In genomic region chr1:38240626-38241025, GRCh38 we compare ENCODE assay signal across 21 cellular contexts.
DNase-seq lines count a peak whose midpoint lies in the region; ATAC-seq, FAIRE-seq and TF ChIP-seq lines count a peak whose summit lies in the region.
"Had no signal": no experiment of that assay in that cellular context is flagged by ENCODE, and none has a peak within 500 bp of the region (broad histone marks: within the 10 kb centered on the region; RNA-seq: fewer than 3 reads in every experiment).

No MANE protein-coding gene starts in this region.

- H2AFZ ChIP-seq in HCT116 (ENCODE audit: low read depth, low read length, poor library complexity, severe bottlenecking): no peak overlapping the region
- no peak overlapping the region for H2AFZ ChIP-seq in GM12878 (ENCODE audit: control insufficient read depth, low read depth, low read length)

- H3K9me2 ChIP-seq in HCT116 (ENCODE audit: insufficient read depth): no peaks in the 10 kb centered on the region

- H3K36me3 ChIP-seq in HCT116 (ENCODE audit: control insufficient read depth in 1 of 2, insufficient read depth in 2 of 2, low read length in 2 of 2) (no peaks in the 10 kb centered on the region), GM12878 (ENCODE audit: control insufficient read depth in 2 of 2, insufficient read depth in 2 of 2, low read length in 1 of 2) (no peaks in the 10 kb centered on the region), bronchial epithelial cell (ENCODE audit: control insufficient read depth, insufficient read depth, low read length) (no peaks in the 10 kb centered on the region)
- H3K36me3 ChIP-seq: BLaER1 treated with 17β-estradiol and CSF1 and Interleukin-3, amounts not matched to agents 10 nM and 100 nM had no signal

- SMC1A ChIA-PET in GM12878 (lab: Charles Lee; ENCODE audit: uncharacterized antibody, unreplicated experiment): interaction anchor here (1.5 kb wide), 1 partner anchor 169 kb away, joined by 3 read pairs; no protein-coding TSS in a partner anchor

- FAIRE-seq in GM12878 (lab: Jason Lieb, UNC) (no peak), bronchial epithelial cell (lab: Jason Lieb, UNC) (peak; percentile 18)
- FAIRE-seq: A549, D721Med, G401.6, GM12892, GM18507 had no signal

- no peak overlapping the region for H3K4me2 ChIP-seq in HCT116 (ENCODE audit: low read length)
- H3K4me2 ChIP-seq in GM12878 (ENCODE audit: control insufficient read depth, insufficient read depth): no peak overlapping the region
- H3K4me2 ChIP-seq: A549; BLaER1 treated with 17β-estradiol and CSF1 and Interleukin-3, amounts not matched to agents 10 nM and 100 nM had no signal

- TF ChIP-seq CTCF in HCT116 (IDR thresholded peaks at IDR 0.05 in 2 of 3, conservative IDR thresholded peaks at IDR 0.05 in 1 of 3; ENCODE audit: borderline replicate concordance in 1 of 3, insufficient read depth in 1 of 3, low read depth in 2 of 3, low read length in 2 of 3): no peak
- no peak for TF ChIP-seq CTCF in GM12878 (IDR thresholded peaks at IDR 0.05 in 2 of 3, conservative IDR thresholded peaks at IDR 0.05 in 1 of 3; ENCODE audit: control insufficient read depth in 2 of 3, extremely low read depth in 1 of 3, insufficient read depth in 1 of 3, low read depth in 3 of 3, low read length in 3 of 3)
- TF ChIP-seq CTCF in bronchial epithelial cell (IDR thresholded peaks at IDR 0.05; ENCODE audit: insufficient read depth, low read length, severe bottlenecking): no peak

- POLR2A ChIA-PET in HCT116 (lab: Charles Lee): no interaction called here
- POLR2A ChIA-PET in GM12878 (lab: Charles Lee): no interaction called here

- H3K9me3 ChIP-seq in HCT116 (ENCODE audit: control insufficient read depth in 1 of 2, insufficient read depth in 1 of 2, low read depth in 1 of 2, low read length in 2 of 2) (no peaks in the 10 kb centered on the region), GM12878 (replicated peaks; ENCODE audit: control insufficient read depth, insufficient read depth, low read length) (no peaks in the 10 kb centered on the region)
- H3K9me3 ChIP-seq: A549, Caco-2 had no signal

- RAD21 ChIA-PET in HCT116 (lab: Charles Lee; ENCODE audit: low non-redundant PET in 1 of 2, low total read pairs in 2 of 2, uncharacterized antibody in 2 of 2, unreplicated experiment in 2 of 2): no interaction called here
- RAD21 ChIA-PET in GM12878 (lab: Charles Lee; ENCODE audit: unreplicated experiment): no interaction called here

- in situ Hi-C loops in GM12878 (cut with MboI): loop anchor here (5.0 kb wide), 1 partner anchor 52 kb away; no protein-coding TSS in a partner anchor

- H3K9ac ChIP-seq in HCT116 (ENCODE audit: low read length) (no peak overlapping the region), GM12878 (ENCODE audit: control insufficient read depth, insufficient read depth, low read length) (no peak overlapping the region)
- H3K9ac ChIP-seq: BLaER1 treated with 17β-estradiol and CSF1 and Interleukin-3, amounts not matched to agents 10 nM and 100 nM had no signal

- intact Hi-C loops in HCT116 (cut with micrococcal nuclease): no loop called here
- intact Hi-C loops in GM12878 (cut with micrococcal nuclease; ENCODE audit: unreplicated experiment): no loop called here

- TF ChIP-seq EP300 in GM12878 (IDR thresholded peaks at IDR 0.05; ENCODE audit: borderline replicate concordance in 1 of 2, control insufficient read depth in 1 of 2, low read depth in 2 of 2, low read length in 2 of 2): no peak

- TF ChIP-seq RAD21 in HCT116 (IDR thresholded peaks at IDR 0.05; ENCODE audit: low read depth) (no peak), GM12878 (IDR thresholded peaks at IDR 0.05; ENCODE audit: insufficient read depth, low read depth, low read length) (no peak)

- no peak for TF ChIP-seq POLR2A in HCT116 (IDR thresholded peaks at IDR 0.05; ENCODE audit: borderline replicate concordance, extremely low read depth, insufficient read depth, insufficient read length)
- TF ChIP-seq POLR2A in GM12878 (IDR thresholded peaks at IDR 0.05; ENCODE audit: low read depth, low read length): no peak

- H3K27ac ChIP-seq in HCT116 (ENCODE audit: low read depth, low read length) (no peak overlapping the region), GM12878 (ENCODE audit: control insufficient read depth, insufficient read depth) (no peak overlapping the region)
- H3K27ac ChIP-seq: 22Rv1; A549; BLaER1 treated with 17β-estradiol and CSF1 and Interleukin-3, amounts not matched to agents 10 nM and 100 nM; C4-2B had no signal

- H4K20me1 ChIP-seq in HCT116 (ENCODE audit: insufficient read depth): no peaks in the 10 kb centered on the region
- no peaks in the 10 kb centered on the region for H4K20me1 ChIP-seq in GM12878 (ENCODE audit: control insufficient read depth, insufficient read depth)
- H4K20me1 ChIP-seq: BLaER1 treated with 17β-estradiol and CSF1 and Interleukin-3, amounts not matched to agents 10 nM and 100 nM had no signal

- DNase-seq in HCT116 (ENCODE audit: low read depth, low spot score) (no peak), GM12878 (ENCODE audit: low read depth, low spot score) (no peak), bronchial epithelial cell (ENCODE audit: low read depth) (no peak)
- no peak for DNase-seq in activated CD4-positive, alpha-beta T cell treated with anti-CD3 and anti-CD28 coated beads, Interleukin-2, amount 50 U/mL, for 1 hour
- DNase-seq: AML-193; Caco-2; Calu3; CD4-positive, alpha-beta T cell; CD8-positive, alpha-beta T cell; DMS79 treated with DMSO at 0.1 percent for 48 hours; GF-D8 had no signal

- ATAC-seq in HCT116 (no peak), GM12878 (no peak), HG02763 (IDR thresholded peaks at IDR 0.05; ENCODE audit: unreplicated experiment) (no peak)
- ATAC-seq in activated CD4-positive, CD25-positive, alpha-beta regulatory T cell treated with anti-CD3 and anti-CD28 coated beads, Interleukin-2, amount 50 U/mL, for 24 hours: no peak
- ATAC-seq: A549; CD8-positive, alpha-beta T cell had no signal

- peaks cover 20% of the 10 kb centered on the region for H3K27me3 ChIP-seq in HCT116 (ENCODE audit: insufficient read depth, low read length)
- H3K27me3 ChIP-seq in GM12878 (replicated peaks in 1 of 2; ENCODE audit: control insufficient read depth in 2 of 2, insufficient read depth in 2 of 2, low read length in 1 of 2): peaks cover 0 to 3% of the 10 kb centered on the region in 2 experiments; a peak in 2 of 4 replicates
- H3K27me3 ChIP-seq in bronchial epithelial cell (ENCODE audit: control insufficient read depth, insufficient read depth, low read length): no peaks in the 10 kb centered on the region
- H3K27me3 ChIP-seq: BLaER1 treated with 17β-estradiol and CSF1 and Interleukin-3, amounts not matched to agents 10 nM and 100 nM had no signal

- BruUV-seq in HCT116 (replicated peaks; lab: Mats Ljungman, UMichigan) (no TSS peak), GM12878 (replicated peaks; lab: Mats Ljungman, UMichigan) (no TSS peak)

- WGBS in GM12878 (ENCODE audit: insufficient coverage, insufficient replicate concordance, low lambda C conversion rate, missing lambda C conversion rate): 92% methylated on average over 2 of the region's 2 CpGs

- H3K79me2 ChIP-seq in HCT116 (ENCODE audit: insufficient read depth, low read length) (no peaks in the 10 kb centered on the region), GM12878 (ENCODE audit: control insufficient read depth, insufficient read depth, low read length) (no peaks in the 10 kb centered on the region)

- peaks cover 5 to 7% of the 10 kb centered on the region in 2 experiments; a peak in 2 of 4 replicates for H3K4me1 ChIP-seq in HCT116 (ENCODE audit: control insufficient read depth in 1 of 2, insufficient read depth in 2 of 2, low read length in 2 of 2)
- H3K4me1 ChIP-seq in GM12878 (ENCODE audit: control insufficient read depth, insufficient read depth, low read length): no peaks in the 10 kb centered on the region
- H3K4me1 ChIP-seq: A549, Caco-2 had no signal

- H3K4me3 ChIP-seq in HCT116 (replicated peaks in 1 of 2; ENCODE audit: low read depth in 1 of 2, low read length in 2 of 2) (no peak overlapping the region), GM12878 (no peak overlapping the region), bronchial epithelial cell (ENCODE audit: low read depth, low read length) (no peak overlapping the region)
- H3K4me3 ChIP-seq: A549; BLaER1 treated with 17β-estradiol and CSF1 and Interleukin-3, amounts not matched to agents 10 nM and 100 nM had no signal

- CTCF ChIA-PET in HCT116 (lab: Charles Lee): no interaction called here
- CTCF ChIA-PET in GM12878 (lab: Yijun Ruan, JAX): interaction anchor here (0.6 kb wide), 1 partner anchor 492 kb away, joined by 3 read pairs; no protein-coding TSS in a partner anchor

TF ChIP-seq in HCT116, 20 proteins besides CTCF, POLR2A, EP300 and RAD21:
- no peak for TF ChIP-seq MAX (IDR thresholded peaks at IDR 0.05)
- peak; percentile 28; the same call in 1 of the 2 replicates for TF ChIP-seq SRF (IDR thresholded peaks at IDR 0.05; ENCODE audit: low read depth)

TF ChIP-seq in GM12878, 131 proteins besides CTCF, POLR2A, EP300 and RAD21 (continues in another document):
- TF ChIP-seq, protein P1, sequence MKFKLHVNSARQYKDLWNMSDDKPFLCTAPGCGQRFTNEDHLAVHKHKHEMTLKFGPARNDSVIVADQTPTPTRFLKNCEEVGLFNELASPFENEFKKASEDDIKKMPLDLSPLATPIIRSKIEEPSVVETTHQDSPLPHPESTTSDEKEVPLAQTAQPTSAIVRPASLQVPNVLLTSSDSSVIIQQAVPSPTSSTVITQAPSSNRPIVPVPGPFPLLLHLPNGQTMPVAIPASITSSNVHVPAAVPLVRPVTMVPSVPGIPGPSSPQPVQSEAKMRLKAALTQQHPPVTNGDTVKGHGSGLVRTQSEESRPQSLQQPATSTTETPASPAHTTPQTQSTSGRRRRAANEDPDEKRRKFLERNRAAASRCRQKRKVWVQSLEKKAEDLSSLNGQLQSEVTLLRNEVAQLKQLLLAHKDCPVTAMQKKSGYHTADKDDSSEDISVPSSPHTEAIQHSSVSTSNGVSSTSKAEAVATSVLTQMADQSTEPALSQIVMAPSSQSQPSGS (IDR thresholded peaks at IDR 0.05; ENCODE audit: low read length): no peak
- no peak for TF ChIP-seq SIX5 (IDR thresholded peaks at IDR 0.05; ENCODE audit: low read depth, low read length, severe bottlenecking)
- TF ChIP-seq GATAD2B (conservative IDR thresholded peaks at IDR 0.05; ENCODE audit: low read depth): no peak
- TF ChIP-seq SMC3 (IDR thresholded peaks at IDR 0.05; ENCODE audit: borderline replicate concordance, low read length): no peak
- no peak for TF ChIP-seq HCFC1 (IDR thresholded peaks at IDR 0.05; ENCODE audit: low read length)
- TF ChIP-seq ZNF274 (IDR thresholded peaks at IDR 0.05; ENCODE audit: insufficient read depth, insufficient read length): no peak
- TF ChIP-seq PKNOX1 (IDR thresholded peaks at IDR 0.05): no peak
